Comparison of ENCODE assay signal across 1 cellular context in the genomic region with DNA sequence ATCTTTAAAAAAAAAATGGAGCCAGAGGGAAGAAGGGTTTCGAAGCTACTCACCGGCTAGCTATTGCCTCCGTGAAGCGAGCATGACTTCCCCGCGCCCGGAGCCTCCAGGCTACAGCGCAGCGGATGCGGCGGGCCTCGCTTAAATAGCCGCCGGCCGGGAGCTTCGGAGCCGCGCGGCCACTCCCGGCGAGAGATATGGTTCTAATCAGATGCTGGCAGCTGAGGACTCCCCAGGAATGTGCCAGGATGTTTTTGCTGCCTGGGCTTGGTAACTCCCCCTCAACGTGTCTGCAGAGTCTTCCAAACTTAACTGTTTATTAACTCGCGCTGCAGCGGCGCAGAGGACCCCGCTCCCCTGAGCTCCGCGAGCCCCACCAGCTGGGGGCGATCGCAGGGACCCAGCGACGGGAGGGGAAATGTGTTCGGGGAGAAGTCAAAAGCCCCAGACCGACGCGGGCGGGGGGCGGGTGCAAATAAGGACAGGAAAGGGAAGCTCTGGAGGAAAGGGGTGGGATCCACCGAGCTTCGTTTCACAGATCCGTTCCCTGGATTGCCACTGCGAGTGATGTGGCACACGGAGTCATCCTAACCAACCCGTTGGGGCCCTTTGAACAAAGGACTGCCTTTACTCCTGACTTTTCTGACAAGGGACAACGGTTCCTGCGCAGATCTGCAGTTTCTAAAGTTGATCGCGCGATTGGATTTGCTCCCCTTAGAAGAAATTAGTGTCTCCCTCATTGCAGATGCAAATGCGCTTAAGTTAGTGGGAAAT.
TF ChIP-seq lines count a peak whose summit lies in the region.

A gene (minus strand): TSS at position 230 of the 774 bp plus-strand sequence. CDS start 30,660 bp downstream, outside the sequence.

TF ChIP-seq in HepG2, 621 proteins besides CTCF, POLR2A, EP300 and RAD21 (continued from another document and continues in another):
- TF ChIP-seq, protein P1, sequence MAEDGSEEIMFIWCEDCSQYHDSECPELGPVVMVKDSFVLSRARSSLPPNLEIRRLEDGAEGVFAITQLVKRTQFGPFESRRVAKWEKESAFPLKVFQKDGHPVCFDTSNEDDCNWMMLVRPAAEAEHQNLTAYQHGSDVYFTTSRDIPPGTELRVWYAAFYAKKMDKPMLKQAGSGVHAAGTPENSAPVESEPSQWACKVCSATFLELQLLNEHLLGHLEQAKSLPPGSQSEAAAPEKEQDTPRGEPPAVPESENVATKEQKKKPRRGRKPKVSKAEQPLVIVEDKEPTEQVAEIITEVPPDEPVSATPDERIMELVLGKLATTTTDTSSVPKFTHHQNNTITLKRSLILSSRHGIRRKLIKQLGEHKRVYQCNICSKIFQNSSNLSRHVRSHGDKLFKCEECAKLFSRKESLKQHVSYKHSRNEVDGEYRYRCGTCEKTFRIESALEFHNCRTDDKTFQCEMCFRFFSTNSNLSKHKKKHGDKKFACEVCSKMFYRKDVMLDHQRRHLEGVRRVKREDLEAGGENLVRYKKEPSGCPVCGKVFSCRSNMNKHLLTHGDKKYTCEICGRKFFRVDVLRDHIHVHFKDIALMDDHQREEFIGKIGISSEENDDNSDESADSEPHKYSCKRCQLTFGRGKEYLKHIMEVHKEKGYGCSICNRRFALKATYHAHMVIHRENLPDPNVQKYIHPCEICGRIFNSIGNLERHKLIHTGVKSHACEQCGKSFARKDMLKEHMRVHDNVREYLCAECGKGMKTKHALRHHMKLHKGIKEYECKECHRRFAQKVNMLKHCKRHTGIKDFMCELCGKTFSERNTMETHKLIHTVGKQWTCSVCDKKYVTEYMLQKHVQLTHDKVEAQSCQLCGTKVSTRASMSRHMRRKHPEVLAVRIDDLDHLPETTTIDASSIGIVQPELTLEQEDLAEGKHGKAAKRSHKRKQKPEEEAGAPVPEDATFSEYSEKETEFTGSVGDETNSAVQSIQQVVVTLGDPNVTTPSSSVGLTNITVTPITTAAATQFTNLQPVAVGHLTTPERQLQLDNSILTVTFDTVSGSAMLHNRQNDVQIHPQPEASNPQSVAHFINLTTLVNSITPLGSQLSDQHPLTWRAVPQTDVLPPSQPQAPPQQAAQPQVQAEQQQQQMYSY (CRISPR knock-in tag; IDR thresholded peaks at IDR 0.05): peak; percentile 83
- TF ChIP-seq, protein P2, sequence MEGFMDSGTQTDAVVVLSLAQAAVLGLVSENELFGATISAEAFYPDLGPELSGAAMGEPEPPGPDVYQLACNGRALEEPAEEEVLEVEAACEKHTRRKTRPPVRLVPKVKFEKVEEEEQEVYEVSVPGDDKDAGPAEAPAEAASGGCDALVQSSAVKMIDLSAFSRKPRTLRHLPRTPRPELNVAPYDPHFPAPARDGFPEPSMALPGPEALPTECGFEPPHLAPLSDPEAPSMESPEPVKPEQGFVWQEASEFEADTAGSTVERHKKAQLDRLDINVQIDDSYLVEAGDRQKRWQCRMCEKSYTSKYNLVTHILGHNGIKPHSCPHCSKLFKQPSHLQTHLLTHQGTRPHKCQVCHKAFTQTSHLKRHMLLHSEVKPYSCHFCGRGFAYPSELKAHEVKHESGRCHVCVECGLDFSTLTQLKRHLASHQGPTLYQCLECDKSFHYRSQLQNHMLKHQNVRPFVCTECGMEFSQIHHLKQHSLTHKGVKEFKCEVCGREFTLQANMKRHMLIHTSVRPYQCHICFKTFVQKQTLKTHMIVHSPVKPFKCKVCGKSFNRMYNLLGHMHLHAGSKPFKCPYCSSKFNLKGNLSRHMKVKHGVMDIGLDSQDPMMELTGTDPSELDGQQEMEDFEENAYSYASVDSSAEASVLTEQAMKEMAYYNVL (CRISPR knock-in tag; IDR thresholded peaks at IDR 0.05; ENCODE audit: borderline replicate concordance): no peak; the same call in 1 of the 2 replicates
- TF ChIP-seq, protein P3, sequence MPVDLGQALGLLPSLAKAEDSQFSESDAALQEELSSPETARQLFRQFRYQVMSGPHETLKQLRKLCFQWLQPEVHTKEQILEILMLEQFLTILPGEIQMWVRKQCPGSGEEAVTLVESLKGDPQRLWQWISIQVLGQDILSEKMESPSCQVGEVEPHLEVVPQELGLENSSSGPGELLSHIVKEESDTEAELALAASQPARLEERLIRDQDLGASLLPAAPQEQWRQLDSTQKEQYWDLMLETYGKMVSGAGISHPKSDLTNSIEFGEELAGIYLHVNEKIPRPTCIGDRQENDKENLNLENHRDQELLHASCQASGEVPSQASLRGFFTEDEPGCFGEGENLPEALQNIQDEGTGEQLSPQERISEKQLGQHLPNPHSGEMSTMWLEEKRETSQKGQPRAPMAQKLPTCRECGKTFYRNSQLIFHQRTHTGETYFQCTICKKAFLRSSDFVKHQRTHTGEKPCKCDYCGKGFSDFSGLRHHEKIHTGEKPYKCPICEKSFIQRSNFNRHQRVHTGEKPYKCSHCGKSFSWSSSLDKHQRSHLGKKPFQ (CRISPR knock-in tag; IDR thresholded peaks at IDR 0.05; ENCODE audit: insufficient replicate concordance): peak; percentile 57
- 0 out of 2 replicates have a peak, but pooled peaks have one; percentile 28 for TF ChIP-seq ARNTL (CRISPR knock-in tag; IDR thresholded peaks at IDR 0.05)
- 0 out of 2 replicates have a peak, but pooled peaks have one; percentile 52 for TF ChIP-seq SATB2 (CRISPR knock-in tag; IDR thresholded peaks at IDR 0.05)
- no peak for TF ChIP-seq AGO2 (optimal IDR thresholded peaks at IDR 0.05; ENCODE audit: low read depth, low read length)
- TF ChIP-seq ZNF274 (CRISPR knock-in tag; IDR thresholded peaks at IDR 0.05): no peak
- TF ChIP-seq ZNF563 (CRISPR knock-in tag; IDR thresholded peaks at IDR 0.05): no peak; the same call in 1 of the 2 replicates
- no peak for TF ChIP-seq TBX3 (IDR thresholded peaks at IDR 0.05; ENCODE audit: borderline replicate concordance)
- TF ChIP-seq ZNF430 (CRISPR knock-in tag; IDR thresholded peaks at IDR 0.05): no peak
- no peak for TF ChIP-seq MTF1 (CRISPR knock-in tag; IDR thresholded peaks at IDR 0.05)
- TF ChIP-seq, protein P4, sequence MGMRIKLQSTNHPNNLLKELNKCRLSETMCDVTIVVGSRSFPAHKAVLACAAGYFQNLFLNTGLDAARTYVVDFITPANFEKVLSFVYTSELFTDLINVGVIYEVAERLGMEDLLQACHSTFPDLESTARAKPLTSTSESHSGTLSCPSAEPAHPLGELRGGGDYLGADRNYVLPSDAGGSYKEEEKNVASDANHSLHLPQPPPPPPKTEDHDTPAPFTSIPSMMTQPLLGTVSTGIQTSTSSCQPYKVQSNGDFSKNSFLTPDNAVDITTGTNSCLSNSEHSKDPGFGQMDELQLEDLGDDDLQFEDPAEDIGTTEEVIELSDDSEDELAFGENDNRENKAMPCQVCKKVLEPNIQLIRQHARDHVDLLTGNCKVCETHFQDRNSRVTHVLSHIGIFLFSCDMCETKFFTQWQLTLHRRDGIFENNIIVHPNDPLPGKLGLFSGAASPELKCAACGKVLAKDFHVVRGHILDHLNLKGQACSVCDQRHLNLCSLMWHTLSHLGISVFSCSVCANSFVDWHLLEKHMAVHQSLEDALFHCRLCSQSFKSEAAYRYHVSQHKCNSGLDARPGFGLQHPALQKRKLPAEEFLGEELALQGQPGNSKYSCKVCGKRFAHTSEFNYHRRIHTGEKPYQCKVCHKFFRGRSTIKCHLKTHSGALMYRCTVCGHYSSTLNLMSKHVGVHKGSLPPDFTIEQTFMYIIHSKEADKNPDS (CRISPR knock-in tag; IDR thresholded peaks at IDR 0.05): peak; percentile 71; the same call in 1 of the 2 replicates
- TF ChIP-seq ZNF746 (CRISPR knock-in tag; IDR thresholded peaks at IDR 0.05): 0 out of 2 replicates have a peak, but pooled peaks have one; percentile 26
- peak; percentile 79 for TF ChIP-seq RXRB (CRISPR knock-in tag; IDR thresholded peaks at IDR 0.05; ENCODE audit: borderline replicate concordance)
- TF ChIP-seq ZNF772 (CRISPR knock-in tag; IDR thresholded peaks at IDR 0.05): no peak
- no peak for TF ChIP-seq ZNF549 (CRISPR knock-in tag; IDR thresholded peaks at IDR 0.05)
- peak; percentile 42; the same call in 1 of the 3 replicates for TF ChIP-seq MXI1 (IDR thresholded peaks at IDR 0.05; ENCODE audit: borderline replicate concordance, low read depth, low read length)
- TF ChIP-seq EED (CRISPR knock-in tag; IDR thresholded peaks at IDR 0.05): no peak
- peak; percentile 65; the same call in 1 of the 2 replicates for TF ChIP-seq NFKB2 (CRISPR knock-in tag; IDR thresholded peaks at IDR 0.05; ENCODE audit: borderline replicate concordance)
- TF ChIP-seq SRSF4 (IDR thresholded peaks at IDR 0.05; ENCODE audit: low read depth, low read length, poor library complexity, severe bottlenecking): no peak
- TF ChIP-seq ZNF350 (CRISPR knock-in tag; IDR thresholded peaks at IDR 0.05; ENCODE audit: borderline replicate concordance, low read depth): peak; percentile 46; the same call in 1 of the 2 replicates
- no peak for TF ChIP-seq TP53 (CRISPR knock-in tag; conservative IDR thresholded peaks at IDR 0.05)
- TF ChIP-seq, protein P5, sequence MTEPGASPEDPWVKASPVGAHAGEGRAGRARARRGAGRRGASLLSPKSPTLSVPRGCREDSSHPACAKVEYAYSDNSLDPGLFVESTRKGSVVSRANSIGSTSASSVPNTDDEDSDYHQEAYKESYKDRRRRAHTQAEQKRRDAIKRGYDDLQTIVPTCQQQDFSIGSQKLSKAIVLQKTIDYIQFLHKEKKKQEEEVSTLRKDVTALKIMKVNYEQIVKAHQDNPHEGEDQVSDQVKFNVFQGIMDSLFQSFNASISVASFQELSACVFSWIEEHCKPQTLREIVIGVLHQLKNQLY (CRISPR knock-in tag; IDR thresholded peaks at IDR 0.05): no peak
- TF ChIP-seq, protein P6, sequence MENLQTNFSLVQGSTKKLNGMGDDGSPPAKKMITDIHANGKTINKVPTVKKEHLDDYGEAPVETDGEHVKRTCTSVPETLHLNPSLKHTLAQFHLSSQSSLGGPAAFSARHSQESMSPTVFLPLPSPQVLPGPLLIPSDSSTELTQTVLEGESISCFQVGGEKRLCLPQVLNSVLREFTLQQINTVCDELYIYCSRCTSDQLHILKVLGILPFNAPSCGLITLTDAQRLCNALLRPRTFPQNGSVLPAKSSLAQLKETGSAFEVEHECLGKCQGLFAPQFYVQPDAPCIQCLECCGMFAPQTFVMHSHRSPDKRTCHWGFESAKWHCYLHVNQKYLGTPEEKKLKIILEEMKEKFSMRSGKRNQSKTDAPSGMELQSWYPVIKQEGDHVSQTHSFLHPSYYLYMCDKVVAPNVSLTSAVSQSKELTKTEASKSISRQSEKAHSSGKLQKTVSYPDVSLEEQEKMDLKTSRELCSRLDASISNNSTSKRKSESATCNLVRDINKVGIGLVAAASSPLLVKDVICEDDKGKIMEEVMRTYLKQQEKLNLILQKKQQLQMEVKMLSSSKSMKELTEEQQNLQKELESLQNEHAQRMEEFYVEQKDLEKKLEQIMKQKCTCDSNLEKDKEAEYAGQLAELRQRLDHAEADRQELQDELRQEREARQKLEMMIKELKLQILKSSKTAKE (CRISPR knock-in tag; IDR thresholded peaks at IDR 0.05; ENCODE audit: borderline replicate concordance): no peak
- 0 out of 4 replicates have a peak, but pooled peaks of 1 of the 2 experiments have one; percentile 48 for TF ChIP-seq KLF16 (CRISPR knock-in tag; IDR thresholded peaks at IDR 0.05)
- no peak for TF ChIP-seq ZNF788 (CRISPR knock-in tag; IDR thresholded peaks at IDR 0.05; ENCODE audit: borderline replicate concordance)
- 0 out of 2 replicates have a peak, but pooled peaks have one; percentile 37 for TF ChIP-seq ZNF644 (CRISPR knock-in tag; IDR thresholded peaks at IDR 0.05; ENCODE audit: low read depth)
- 0 out of 2 replicates have a peak, but pooled peaks have one; percentile 61 for TF ChIP-seq ZNF264 (CRISPR knock-in tag; IDR thresholded peaks at IDR 0.05)
- TF ChIP-seq, protein P7, sequence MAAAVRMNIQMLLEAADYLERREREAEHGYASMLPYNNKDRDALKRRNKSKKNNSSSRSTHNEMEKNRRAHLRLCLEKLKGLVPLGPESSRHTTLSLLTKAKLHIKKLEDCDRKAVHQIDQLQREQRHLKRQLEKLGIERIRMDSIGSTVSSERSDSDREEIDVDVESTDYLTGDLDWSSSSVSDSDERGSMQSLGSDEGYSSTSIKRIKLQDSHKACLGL (CRISPR knock-in tag; IDR thresholded peaks at IDR 0.05): no peak
- TF ChIP-seq GATAD2A (CRISPR knock-in tag; IDR thresholded peaks at IDR 0.05): peak; percentile 70
- no peak for TF ChIP-seq ZBTB21 (CRISPR knock-in tag; IDR thresholded peaks at IDR 0.05)
- peak; percentile 69 for TF ChIP-seq ZNF501 (CRISPR knock-in tag; IDR thresholded peaks at IDR 0.05)
- no peak; the same call in 1 of the 2 replicates for TF ChIP-seq NRL (CRISPR knock-in tag; IDR thresholded peaks at IDR 0.05; ENCODE audit: borderline replicate concordance)
- TF ChIP-seq NFE2L1 (CRISPR knock-in tag; IDR thresholded peaks at IDR 0.05; ENCODE audit: borderline replicate concordance): no peak
- TF ChIP-seq MTF2 (CRISPR knock-in tag; IDR thresholded peaks at IDR 0.05; ENCODE audit: borderline replicate concordance): no peak
- TF ChIP-seq, protein P8, sequence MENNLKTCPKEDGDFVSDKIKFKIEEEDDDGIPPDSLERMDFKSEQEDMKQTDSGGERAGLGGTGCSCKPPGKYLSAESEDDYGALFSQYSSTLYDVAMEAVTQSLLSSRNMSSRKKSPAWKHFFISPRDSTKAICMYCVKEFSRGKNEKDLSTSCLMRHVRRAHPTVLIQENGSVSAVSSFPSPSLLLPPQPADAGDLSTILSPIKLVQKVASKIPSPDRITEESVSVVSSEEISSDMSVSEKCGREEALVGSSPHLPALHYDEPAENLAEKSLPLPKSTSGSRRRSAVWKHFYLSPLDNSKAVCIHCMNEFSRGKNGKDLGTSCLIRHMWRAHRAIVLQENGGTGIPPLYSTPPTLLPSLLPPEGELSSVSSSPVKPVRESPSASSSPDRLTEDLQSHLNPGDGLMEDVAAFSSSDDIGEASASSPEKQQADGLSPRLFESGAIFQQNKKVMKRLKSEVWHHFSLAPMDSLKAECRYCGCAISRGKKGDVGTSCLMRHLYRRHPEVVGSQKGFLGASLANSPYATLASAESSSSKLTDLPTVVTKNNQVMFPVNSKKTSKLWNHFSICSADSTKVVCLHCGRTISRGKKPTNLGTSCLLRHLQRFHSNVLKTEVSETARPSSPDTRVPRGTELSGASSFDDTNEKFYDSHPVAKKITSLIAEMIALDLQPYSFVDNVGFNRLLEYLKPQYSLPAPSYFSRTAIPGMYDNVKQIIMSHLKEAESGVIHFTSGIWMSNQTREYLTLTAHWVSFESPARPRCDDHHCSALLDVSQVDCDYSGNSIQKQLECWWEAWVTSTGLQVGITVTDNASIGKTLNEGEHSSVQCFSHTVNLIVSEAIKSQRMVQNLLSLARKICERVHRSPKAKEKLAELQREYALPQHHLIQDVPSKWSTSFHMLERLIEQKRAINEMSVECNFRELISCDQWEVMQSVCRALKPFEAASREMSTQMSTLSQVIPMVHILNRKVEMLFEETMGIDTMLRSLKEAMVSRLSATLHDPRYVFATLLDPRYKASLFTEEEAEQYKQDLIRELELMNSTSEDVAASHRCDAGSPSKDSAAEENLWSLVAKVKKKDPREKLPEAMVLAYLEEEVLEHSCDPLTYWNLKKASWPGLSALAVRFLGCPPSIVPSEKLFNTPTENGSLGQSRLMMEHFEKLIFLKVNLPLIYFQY (CRISPR knock-in tag; IDR thresholded peaks at IDR 0.05; ENCODE audit: borderline replicate concordance): no peak
- no peak for TF ChIP-seq TBX2 (CRISPR knock-in tag; IDR thresholded peaks at IDR 0.05; ENCODE audit: borderline replicate concordance)
- TF ChIP-seq ZNF781 (CRISPR knock-in tag; IDR thresholded peaks at IDR 0.05; ENCODE audit: borderline replicate concordance, not compliant biosample characterization): no peak
- no peak for TF ChIP-seq ZNF333 (CRISPR knock-in tag; IDR thresholded peaks at IDR 0.05; ENCODE audit: borderline replicate concordance)
- no peak for TF ChIP-seq HCFC1 (IDR thresholded peaks at IDR 0.05; ENCODE audit: low read depth, low read length)
- TF ChIP-seq JUNB (CRISPR knock-in tag; IDR thresholded peaks at IDR 0.05; ENCODE audit: borderline replicate concordance): no peak
- TF ChIP-seq FLYWCH1 (CRISPR knock-in tag; IDR thresholded peaks at IDR 0.05): no peak
- TF ChIP-seq FIP1L1 (IDR thresholded peaks at IDR 0.05; ENCODE audit: borderline replicate concordance, insufficient read depth, low read depth, low read length): no peak
- no peak for TF ChIP-seq ZNF577 (CRISPR knock-in tag; IDR thresholded peaks at IDR 0.05; ENCODE audit: borderline replicate concordance, low read depth)
